8 cellular contexts compared by ENCODE assay signal in genomic region chr7:2821842-2822507, GRCh38. TPM values are rescaled to one million over a fixed set of nuclear protein-coding genes. Genes with fewer than 3 reads are reported as not detected.
DNase-seq lines count a peak whose midpoint lies in the region; ATAC-seq, FAIRE-seq and TF ChIP-seq lines count a peak whose summit lies in the region.

No MANE protein-coding gene starts in this region.

- H3K4me2 ChIP-seq in astrocyte (ENCODE audit: low read length): peak overlapping the region; percentile 64

- H3K4me3 ChIP-seq in astrocyte (ENCODE audit: insufficient read depth, low read depth, low read length): peak overlapping the region; percentile 9

- ATAC-seq in GM18502 (IDR thresholded peaks at IDR 0.05; ENCODE audit: poor library complexity, unreplicated experiment) (peak; percentile 73), HG03045 (IDR thresholded peaks at IDR 0.05; ENCODE audit: unreplicated experiment) (peak; percentile 45)

- peak; percentile 54 for FAIRE-seq in astrocyte (lab: Jason Lieb, UNC)

- H3K4me1 ChIP-seq in astrocyte (ENCODE audit: insufficient read depth, low read length): peaks cover 60% of the 10 kb centered on the region

- peak overlapping the region; percentile 99 for H3K27ac Mint-ChIP-seq in astrocyte (ENCODE audit: unreplicated experiment)

- peaks cover 2% of the 10 kb centered on the region for H3K9me3 Mint-ChIP-seq in astrocyte (ENCODE audit: unreplicated experiment)

- no peaks in the 10 kb centered on the region for H3K27me3 Mint-ChIP-seq in astrocyte (ENCODE audit: low read depth, unreplicated experiment)

- H3K36me3 ChIP-seq in astrocyte (ENCODE audit: insufficient read depth, low read length): no peaks in the 10 kb centered on the region

- peaks cover 75% of the 10 kb centered on the region for H3K79me2 ChIP-seq in astrocyte (ENCODE audit: insufficient read depth, low read length)

- peak overlapping the region; percentile 75 for H3K9ac ChIP-seq in astrocyte (ENCODE audit: low read length)

- TF ChIP-seq CTCF in astrocyte (IDR thresholded peaks at IDR 0.05; ENCODE audit: insufficient read depth, low read depth, low read length): no peak

- H3K27ac ChIP-seq in astrocyte (ENCODE audit: low read depth, low read length): peak overlapping the region; percentile 91

- H3K4me1 Mint-ChIP-seq in astrocyte (ENCODE audit: low read depth, unreplicated experiment): peaks cover 72% of the 10 kb centered on the region

- peaks cover 7% of the 10 kb centered on the region for H3K36me3 Mint-ChIP-seq in astrocyte (ENCODE audit: low read depth, unreplicated experiment)

- peak overlapping the region; percentile 31 for H3K4me3 Mint-ChIP-seq in astrocyte (ENCODE audit: unreplicated experiment)

- H3K27me3 ChIP-seq in astrocyte (ENCODE audit: insufficient read depth, low read length): no peaks in the 10 kb centered on the region

- DNase-seq in astrocyte (ENCODE audit: low read depth): peak; percentile 92
- DNase-seq in mesenteric fat pad (ENCODE audit: low spot score): peak; percentile 24
- no peak for DNase-seq in NCI-H1694 treated with DMSO at 0.1 percent for 48 hours (lab: John Stamatoyannopoulos, UW)
- no peak for DNase-seq in NCI-H1694 (lab: John Stamatoyannopoulos, UW)
- no peak for DNase-seq in DMS 273 (lab: John Stamatoyannopoulos, UW; ENCODE audit: unreplicated experiment)
- DNase-seq in retina: no peak

- no peaks in the 10 kb centered on the region for H3K9me3 ChIP-seq in astrocyte (ENCODE audit: insufficient read depth, low read depth, low read length)

- peaks cover 29% of the 10 kb centered on the region for H4K20me1 ChIP-seq in astrocyte (ENCODE audit: insufficient read depth, low read length)

- no peak overlapping the region for H2AFZ ChIP-seq in astrocyte (ENCODE audit: low read depth, low read length)

RNA-seq across cellular contexts. Expression of gene GNA12, which starts 22.1 kb away (rescaled TPM):
- total RNA-seq in astrocyte (67.2 and 72.7 TPM in 2 replicates), mesenteric fat pad (70.1 TPM)

Comparison
In these comparisons a context has a peak if more than half of its experiments do, and no peak if none do; other contexts are left out.
1. DNase-seq: peak in astrocyte (single experiment) and mesenteric fat pad (single experiment); none in NCI-H1694 treated with DMSO at 0.1 percent for 48 hours (single experiment), NCI-H1694 (single experiment), DMS 273 (single experiment) and retina (single experiment).